ENCODE assay signal across 1 cellular context in genomic region chr16:84612686-84613085, GRCh38.
TF ChIP-seq lines count a peak whose summit lies in the region.

No MANE protein-coding gene starts in this region.

TF ChIP-seq in IMR-90, 13 proteins besides CTCF, POLR2A, EP300 and RAD21 (continued from another document):
- TF ChIP-seq RFX5 (IDR thresholded peaks at IDR 0.05; ENCODE audit: low read depth, low read length) (no peak), SMC3 (IDR thresholded peaks at IDR 0.05; ENCODE audit: low read depth, low read length) (no peak), CHD1 (IDR thresholded peaks at IDR 0.05; ENCODE audit: low read depth, low read length) (no peak), FOS (IDR thresholded peaks at IDR 0.05; ENCODE audit: low read depth, low read length) (no peak), MAZ (IDR thresholded peaks at IDR 0.05; ENCODE audit: borderline replicate concordance, low read depth, low read length) (no peak), BHLHE40 (IDR thresholded peaks at IDR 0.05; ENCODE audit: low read depth, low read length) (no peak), USF2 (IDR thresholded peaks at IDR 0.05; ENCODE audit: low read depth, low read length) (no peak), MXI1 (IDR thresholded peaks at IDR 0.05; ENCODE audit: borderline replicate concordance, low read depth, low read length) (no peak), CEBPB (IDR thresholded peaks at IDR 0.05; ENCODE audit: low read depth, low read length) (no peak), NFE2L2 (IDR thresholded peaks at IDR 0.05; ENCODE audit: low read depth, low read length) (no peak)
